ENCODE assay signal across 15 cellular contexts in genomic region chr1:64135501-64136245, GRCh38.
"Had no signal": no experiment of that assay in that cellular context is flagged by ENCODE, and none has a peak within 500 bp of the region (broad histone marks: within the 10 kb centered on the region; RNA-seq: fewer than 3 reads in every experiment).

No MANE protein-coding gene starts in this region.

- H3K27ac Mint-ChIP-seq: activated naive CD8-positive, alpha-beta T cell; immature natural killer cell; natural killer cell; stimulated activated naive CD8-positive, alpha-beta T cell treated with anti-CD3 and anti-CD28 coated beads, Interleukin-15, Interleukin-2, amounts not matched to agents 100 ng/mL and 50 ng/mL, for 24 hours had no signal

- H3K27me3 Mint-ChIP-seq: activated naive CD8-positive, alpha-beta T cell had no signal

- H3K4me3 ChIP-seq: psoas muscle, sigmoid colon, testis, upper lobe of right lung had no signal

- H3K9me3 Mint-ChIP-seq: immature natural killer cell; natural killer cell; stimulated activated naive CD8-positive, alpha-beta T cell treated with anti-CD3 and anti-CD28 coated beads, Interleukin-15, Interleukin-2, amounts not matched to agents 100 ng/mL and 50 ng/mL, for 24 hours had no signal

- ATAC-seq: left cardiac atrium, natural killer cell, upper lobe of right lung had no signal

- H3K4me1 ChIP-seq: psoas muscle, upper lobe of right lung had no signal

- H3K4me3 Mint-ChIP-seq: activated naive CD8-positive, alpha-beta T cell; immature natural killer cell; natural killer cell; stimulated activated naive CD8-positive, alpha-beta T cell treated with anti-CD3 and anti-CD28 coated beads, Interleukin-15, Interleukin-2, amounts not matched to agents 100 ng/mL and 50 ng/mL, for 24 hours had no signal

- H3K36me3 ChIP-seq: upper lobe of right lung had no signal

- H3K9me3 ChIP-seq: psoas muscle, sigmoid colon, testis, upper lobe of right lung had no signal

- H3K36me3 Mint-ChIP-seq: activated naive CD8-positive, alpha-beta T cell; immature natural killer cell; natural killer cell had no signal

- H3K27me3 ChIP-seq: sigmoid colon, testis, upper lobe of right lung had no signal

- DNase-seq: activated CD4-positive, alpha-beta T cell treated with anti-CD3 and anti-CD28 coated beads, Interleukin-2, amount 50 U/mL, for 1 hour; activated effector memory CD4-positive, alpha-beta T cell treated with anti-CD3 and anti-CD28 coated beads, Interleukin-2, amount 50 U/mL, for 16 hours; activated T-cell treated with anti-CD3 and anti-CD28 coated beads for 4 hours; anterior cingulate cortex; immature natural killer cell; left cardiac atrium; natural killer cell; occipital lobe; psoas muscle; sigmoid colon; stimulated activated CD4-positive, alpha-beta T cell treated with anti-CD3 and anti-CD28 coated beads, Interleukin-4, amount 100 ng/mL, for 1 hour; testis; upper lobe of right lung had no signal

- H3K27ac ChIP-seq: psoas muscle, testis, upper lobe of right lung had no signal

- H3K4me1 Mint-ChIP-seq: immature natural killer cell, natural killer cell had no signal
